In genomic region chr17:34474706-34475105, GRCh38 we compare ENCODE assay signal across 20 cellular contexts.
DNase-seq lines count a peak whose midpoint lies in the region; ATAC-seq, FAIRE-seq and TF ChIP-seq lines count a peak whose summit lies in the region.
"Had no signal": no experiment of that assay in that cellular context is flagged by ENCODE, and none has a peak within 500 bp of the region (broad histone marks: within the 10 kb centered on the region; RNA-seq: fewer than 3 reads in every experiment).

No MANE protein-coding gene starts in this region.

- peak; percentile 25 to 48; a peak in 3 of 4 replicates for TF ChIP-seq RAD21 in H1 (IDR thresholded peaks at IDR 0.05 in 1 of 2, conservative IDR thresholded peaks at IDR 0.05 in 1 of 2; ENCODE audit: low read depth in 2 of 2, low read length in 2 of 2)

- H3K27me3 Mint-ChIP-seq in GM23338 (ENCODE audit: insufficient read depth, low read depth, poor library complexity) (peaks cover 2% of the 10 kb centered on the region), neural progenitor cell (ENCODE audit: insufficient read depth, low read depth) (peaks cover 9% of the 10 kb centered on the region)

- no peak for TF ChIP-seq EP300 in H1 (IDR thresholded peaks at IDR 0.05; ENCODE audit: borderline replicate concordance in 1 of 2, low read depth in 2 of 2, low read length in 2 of 2)

- H3K18ac ChIP-seq in H1 (ENCODE audit: extremely low read depth, low read length) = no peak overlapping the region

- H2BK20ac ChIP-seq in H1 (ENCODE audit: low read length) = no peak overlapping the region

- no peak overlapping the region; the same call in 1 of the 2 replicates for H2BK5ac ChIP-seq in H1 (ENCODE audit: low read depth, low read length)

- H3K9ac ChIP-seq in H1 (replicated peaks in 1 of 4; ENCODE audit: extremely low read depth in 1 of 4, low read depth in 3 of 4, low read length in 3 of 4) (no peak overlapping the region), neural progenitor cell (no peak overlapping the region)
- H3K9ac ChIP-seq: GM23248 had no signal

- H3K9me3 Mint-ChIP-seq in GM23338 (no peaks in the 10 kb centered on the region), neural progenitor cell (peaks cover 3% of the 10 kb centered on the region)

- H3K9me3 ChIP-seq in H1 (ENCODE audit: insufficient read depth in 2 of 2, low read depth in 1 of 2, low read length in 1 of 2) = no peaks in the 10 kb centered on the region
- H3K9me3 ChIP-seq in neural progenitor cell (ENCODE audit: low read depth) = no peaks in the 10 kb centered on the region
- H3K9me3 ChIP-seq: Peyer's patch had no signal

- no peak overlapping the region for H3K4ac ChIP-seq in H1 (replicated peaks; ENCODE audit: insufficient read length, low read depth, low read length)

- no peaks in the 10 kb centered on the region for H3K79me1 ChIP-seq in H1 (ENCODE audit: low read depth, low read length)

- CTCF ChIA-PET in H1 (lab: Charles Lee; ENCODE audit: partially characterized antibody) = interaction anchor here (0.7 to 6.1 kb wide), 14 partner anchors 8 to 403 kb away, joined by 3 to 32 read pairs (median 4); no protein-coding TSS in a partner anchor

- H2BK12ac ChIP-seq in H1 (ENCODE audit: low read depth, low read length) = no peak overlapping the region; the same call in 1 of the 2 replicates

- H3K4me3 Mint-ChIP-seq in GM23338 (no peak overlapping the region), neural progenitor cell (peak overlapping the region; percentile 39)

- POLR2A ChIA-PET in H1 (lab: Charles Lee; ENCODE audit: partially characterized antibody) = no interaction called here

- H3K14ac ChIP-seq in H1 (ENCODE audit: insufficient read length) = no peak overlapping the region

- DNase-seq in GM23338 (ENCODE audit: low spot score) (peak; percentile 51), HT-29 (ENCODE audit: low spot score) (peak; percentile 31), H1 (ENCODE audit: low read depth in 1 of 2, low spot score in 2 of 2) (no peak), neural progenitor cell (ENCODE audit: low spot score) (peak; percentile 34), kidney glomerular epithelial cell (lab: John Stamatoyannopoulos, UW) (no peak), DMS153 (lab: John Stamatoyannopoulos, UW) (no peak), amniotic stem cell (lab: John Stamatoyannopoulos, UW) (no peak)
- DNase-seq: DND-41, GM23248, IMR-90, Karpas-422, NCI-H1092, NCI-H1436 treated with DMSO at 0.1 percent for 48 hours, NCI-H2029 treated with DMSO at 0.1 percent for 48 hours, NCI-H2171, NCI-H526, Peyer's patch had no signal

- H3K23me2 ChIP-seq in H1 (ENCODE audit: low read depth, low read length) = no peaks in the 10 kb centered on the region

- WGBS in H1 (ENCODE audit: extremely low coverage in 1 of 2, insufficient coverage in 1 of 2, insufficient read length in 1 of 2, insufficient replicate concordance in 2 of 2, low coverage in 1 of 2, low lambda C conversion rate in 2 of 2, missing lambda C conversion rate in 1 of 2), 2 experiments = 69% methylated on average over 2 of the region's 2 CpGs; no CpG with 5 or more reads in 1 of the 2 experiments

- no peak overlapping the region for H4K8ac ChIP-seq in H1 (ENCODE audit: extremely low read depth, insufficient read depth, low read length)

- H3K27me3 ChIP-seq in GM23338 (ENCODE audit: insufficient read depth) = no peaks in the 10 kb centered on the region
- no peaks in the 10 kb centered on the region for H3K27me3 ChIP-seq in H1 (replicated peaks in 1 of 4; ENCODE audit: control insufficient read depth in 3 of 4, extremely low read depth in 1 of 4, insufficient read depth in 3 of 4, low read length in 3 of 4)
- H3K27me3 ChIP-seq in neural progenitor cell = no peaks in the 10 kb centered on the region
- H3K27me3 ChIP-seq: Peyer's patch had no signal

- H3K27ac Mint-ChIP-seq in GM23338 = no peak overlapping the region
- H3K27ac Mint-ChIP-seq in neural progenitor cell = peak overlapping the region; percentile 30

- peak overlapping the region; percentile 7 for H4K91ac ChIP-seq in H1 (replicated peaks; ENCODE audit: insufficient read length, low read length)

- no peaks in the 10 kb centered on the region for H3F3A ChIP-seq in GM23338 (replicated peaks; ENCODE audit: low read depth)
- peaks cover 12% of the 10 kb centered on the region for H3F3A ChIP-seq in neural progenitor cell (ENCODE audit: low read depth)

- H3K4me1 ChIP-seq in GM23338 (ENCODE audit: insufficient read depth) (no peaks in the 10 kb centered on the region), H1 (replicated peaks in 1 of 4; ENCODE audit: control insufficient read depth in 3 of 4, insufficient read depth in 4 of 4, low read length in 3 of 4) (no peaks in the 10 kb centered on the region; a peak in 1 of 7 replicates), neural progenitor cell (peaks cover 18% of the 10 kb centered on the region)
- H3K4me1 ChIP-seq: Peyer's patch had no signal

- H4K5ac ChIP-seq in H1 (ENCODE audit: insufficient read length, low read depth, low read length) = no peak overlapping the region

- no peak for FAIRE-seq in H1 (lab: Jason Lieb, UNC)
- FAIRE-seq: D721Med had no signal

- H2AFZ ChIP-seq in GM23338 (no peak overlapping the region), H1 (ENCODE audit: low read length) (no peak overlapping the region), neural progenitor cell (replicated peaks) (no peak overlapping the region)
- H2AFZ ChIP-seq: GM23248 had no signal

- no peak overlapping the region for H3K23ac ChIP-seq in H1 (ENCODE audit: insufficient read length)

- 0 out of 2 replicates have a peak overlapping the region, but pooled peaks have one; percentile 19 for H2BK15ac ChIP-seq in H1 (ENCODE audit: low read length)

- no peaks in the 10 kb centered on the region for H3K9me2 ChIP-seq in GM23338 (ENCODE audit: insufficient read depth)

- H2BK120ac ChIP-seq in H1 (replicated peaks; ENCODE audit: low read depth, low read length) = no peak overlapping the region

- H3K56ac ChIP-seq in H1 (replicated peaks; ENCODE audit: insufficient read length, low read depth, low read length) = no peak overlapping the region

- TF ChIP-seq CTCF in GM23338 (conservative IDR thresholded peaks at IDR 0.05; ENCODE audit: low read depth in 2 of 2) (peak; percentile 20 to 42), H1 (IDR thresholded peaks at IDR 0.05; ENCODE audit: control extremely low read depth in 1 of 3, insufficient read depth in 1 of 3, low read depth in 1 of 3, low read length in 3 of 3) (peak; percentile 41 to 49 (median 48)), neural progenitor cell (IDR thresholded peaks at IDR 0.05) (peak; percentile 27)

- H4K20me1 ChIP-seq in GM23338 (replicated peaks; ENCODE audit: insufficient read depth) (no peaks in the 10 kb centered on the region), H1 (replicated peaks in 1 of 2; ENCODE audit: control insufficient read depth in 1 of 2, insufficient read depth in 2 of 2, low read length in 2 of 2) (no peaks in the 10 kb centered on the region), neural progenitor cell (ENCODE audit: low read depth) (no peaks in the 10 kb centered on the region)

- no peaks in the 10 kb centered on the region for H3K36me3 Mint-ChIP-seq in GM23338 (ENCODE audit: low read depth)
- no peaks in the 10 kb centered on the region for H3K36me3 Mint-ChIP-seq in neural progenitor cell

- TF ChIP-seq POLR2A in H1 (IDR thresholded peaks at IDR 0.05; ENCODE audit: control extremely low read depth in 1 of 2, low read depth in 2 of 2, low read length in 2 of 2) = no peak

- H3K4me1 Mint-ChIP-seq in GM23338 (no peaks in the 10 kb centered on the region), neural progenitor cell (peaks cover 58% of the 10 kb centered on the region)

- no peaks in the 10 kb centered on the region for H3K36me3 ChIP-seq in GM23338 (ENCODE audit: insufficient read depth)
- H3K36me3 ChIP-seq in H1 (ENCODE audit: control insufficient read depth in 2 of 4, insufficient read depth in 4 of 4, low read length in 3 of 4) = no peaks in the 10 kb centered on the region
- H3K36me3 ChIP-seq in neural progenitor cell = no peaks in the 10 kb centered on the region
- H3K36me3 ChIP-seq: Peyer's patch had no signal

- no peaks in the 10 kb centered on the region for H3K79me2 ChIP-seq in GM23338 (replicated peaks; ENCODE audit: insufficient read depth)
- no peaks in the 10 kb centered on the region for H3K79me2 ChIP-seq in H1 (ENCODE audit: control insufficient read depth in 1 of 2, insufficient read depth in 2 of 2, low read length in 2 of 2)
- H3K79me2 ChIP-seq in neural progenitor cell (ENCODE audit: low read depth) = no peaks in the 10 kb centered on the region

- no peak overlapping the region for H3K4me2 ChIP-seq in GM23338
- no peak overlapping the region for H3K4me2 ChIP-seq in H1 (ENCODE audit: insufficient read depth in 1 of 2, low read depth in 2 of 2, low read length in 2 of 2)
- no peak overlapping the region for H3K4me2 ChIP-seq in neural progenitor cell

- H3K4me3 ChIP-seq in GM23338 = no peak overlapping the region
- H3K4me3 ChIP-seq in H1 (ENCODE audit: extremely low read depth in 1 of 4, insufficient read depth in 2 of 4, low read depth in 3 of 4, low read length in 4 of 4) = no peak overlapping the region
- H3K4me3 ChIP-seq in neural progenitor cell = no peak overlapping the region
- H3K4me3 ChIP-seq: GM23248, Peyer's patch, SK-N-MC had no signal

- no peak overlapping the region for H2AK5ac ChIP-seq in H1 (ENCODE audit: low read depth, low read length)

- H3K27ac ChIP-seq in GM23338 (ENCODE audit: low read depth) = no peak overlapping the region
- H3K27ac ChIP-seq in H1 (ENCODE audit: low read depth, low read length) = no peak overlapping the region
- H3K27ac ChIP-seq in neural progenitor cell = no peak overlapping the region
- H3K27ac ChIP-seq: C4-2B, GM23248, Peyer's patch, SK-N-MC had no signal

- ATAC-seq in GM23338 = peak; percentile 92

TF ChIP-seq in GM23338, 12 proteins besides CTCF, POLR2A, EP300 and RAD21 (continues in another document):
- TF ChIP-seq NANOG (IDR thresholded peaks at IDR 0.05; ENCODE audit: borderline replicate concordance) (no peak), ZNF114 (CRISPR knock-in tag; IDR thresholded peaks at IDR 0.05) (no peak), POLR2AphosphoS5 (IDR thresholded peaks at IDR 0.05; ENCODE audit: low read depth) (no peak), ZNF331 (CRISPR knock-in tag; IDR thresholded peaks at IDR 0.05; ENCODE audit: low read depth) (no peak), CREB1 (CRISPR knock-in tag; IDR thresholded peaks at IDR 0.05; ENCODE audit: low read depth) (no peak), EZH2phosphoT487 (IDR thresholded peaks at IDR 0.05; ENCODE audit: unreplicated experiment) (no peak)

TF ChIP-seq in H1, 55 proteins besides CTCF, POLR2A, EP300 and RAD21 (continues in another document):
- no peak for TF ChIP-seq POU5F1 (IDR thresholded peaks at IDR 0.05; ENCODE audit: low read depth, low read length)
- no peak for TF ChIP-seq ASH2L (IDR thresholded peaks at IDR 0.05; ENCODE audit: low read length)
- no peak for TF ChIP-seq MAX (IDR thresholded peaks at IDR 0.05)
- no peak for TF ChIP-seq TAF1 (IDR thresholded peaks at IDR 0.05; ENCODE audit: low read depth, low read length)
- no peak for TF ChIP-seq ZNF274 (IDR thresholded peaks at IDR 0.05; ENCODE audit: borderline replicate concordance, extremely low read depth, low read length)
- no peak for TF ChIP-seq TAF7 (optimal IDR thresholded peaks at IDR 0.05; ENCODE audit: borderline replicate concordance, low read depth, low read length)

Comparison
In these comparisons a context has a peak if more than half of its experiments do, and no peak if none do; other contexts are left out.
1. DNase-seq: peak in GM23338 (single experiment), HT-29 (single experiment) and neural progenitor cell (single experiment); none in H1 (0 of 2), kidney glomerular epithelial cell (single experiment), DMS153 (single experiment) and amniotic stem cell (single experiment).
2. Peak in every context shown above with its lines, with median percentiles within 50 percentile points of each other: CTCF ChIP-seq.